In the genomic region with DNA sequence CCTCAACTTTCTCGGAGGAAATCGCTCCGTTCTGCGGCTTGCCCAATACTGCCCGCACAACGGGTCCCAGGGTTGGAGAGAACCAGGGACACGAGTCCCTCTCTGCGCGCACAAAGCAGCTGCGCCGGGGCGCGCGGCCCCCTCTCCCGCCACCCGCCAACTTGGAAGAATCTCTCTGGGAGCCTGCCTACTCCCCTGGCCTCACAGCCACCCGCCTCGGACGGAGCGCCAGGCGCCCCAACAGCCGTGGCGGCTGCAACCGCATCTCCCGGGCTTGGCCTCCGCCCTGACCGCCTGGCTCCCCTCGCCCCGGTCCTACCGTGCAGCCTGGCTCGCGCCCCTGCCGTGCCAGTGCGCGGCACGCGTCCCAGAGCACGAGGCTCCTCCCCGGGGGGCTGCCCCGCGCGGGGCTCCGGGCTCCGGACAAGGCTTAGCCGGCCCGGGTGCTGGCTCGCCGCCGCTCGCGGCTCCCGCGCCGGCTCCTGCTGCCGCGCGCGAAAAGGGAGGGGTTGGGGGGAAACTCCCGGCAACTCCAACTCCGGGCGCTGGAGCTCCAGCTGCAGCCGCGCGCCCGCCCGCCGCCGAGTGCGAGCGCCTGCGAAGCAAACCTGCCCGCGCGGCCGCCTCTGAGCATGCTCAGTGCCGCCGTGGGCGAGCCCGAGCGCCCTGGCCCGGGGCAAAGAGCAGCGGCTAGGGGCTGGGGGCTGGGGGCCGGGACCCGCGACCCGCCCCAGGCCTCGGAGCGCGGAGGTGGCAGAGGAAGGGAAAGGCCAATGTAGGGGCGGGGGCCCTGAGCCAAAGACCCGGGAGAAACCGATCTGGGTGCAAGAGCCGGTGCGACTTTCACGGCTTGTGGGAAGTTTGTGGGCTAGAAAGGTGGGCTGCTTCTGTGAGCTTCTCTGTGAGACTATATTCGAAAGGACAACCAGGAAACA, we compare ENCODE assay signal across 1 cellular context.
TF ChIP-seq lines count a peak whose summit lies in the region.

STXBP6 (minus strand) TSS at position 589 of the 935 bp plus-strand sequence. CDS start 75,329 bp downstream, outside the sequence.

TF ChIP-seq in HepG2, 621 proteins besides CTCF, POLR2A, EP300 and RAD21 (continued from another document and continues in another):
- TF ChIP-seq PLRG1 (conservative IDR thresholded peaks at IDR 0.05) = no peak
- TF ChIP-seq ZNF589 (CRISPR knock-in tag; conservative IDR thresholded peaks at IDR 0.05) = no peak
- TF ChIP-seq TBL1XR1 (IDR thresholded peaks at IDR 0.05; ENCODE audit: borderline replicate concordance, low read length, partially characterized antibody) = peak; percentile 38
- TF ChIP-seq, protein P1, sequence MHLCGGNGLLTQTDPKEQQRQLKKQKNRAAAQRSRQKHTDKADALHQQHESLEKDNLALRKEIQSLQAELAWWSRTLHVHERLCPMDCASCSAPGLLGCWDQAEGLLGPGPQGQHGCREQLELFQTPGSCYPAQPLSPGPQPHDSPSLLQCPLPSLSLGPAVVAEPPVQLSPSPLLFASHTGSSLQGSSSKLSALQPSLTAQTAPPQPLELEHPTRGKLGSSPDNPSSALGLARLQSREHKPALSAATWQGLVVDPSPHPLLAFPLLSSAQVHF (CRISPR knock-in tag; IDR thresholded peaks at IDR 0.05) = 0 out of 2 replicates have a peak, but pooled peaks have one; percentile 54
- no peak for TF ChIP-seq SMAD9 (CRISPR knock-in tag; IDR thresholded peaks at IDR 0.05)
- TF ChIP-seq TCF7 (IDR thresholded peaks at IDR 0.05; ENCODE audit: low read depth) = no peak
- TF ChIP-seq, protein P2, sequence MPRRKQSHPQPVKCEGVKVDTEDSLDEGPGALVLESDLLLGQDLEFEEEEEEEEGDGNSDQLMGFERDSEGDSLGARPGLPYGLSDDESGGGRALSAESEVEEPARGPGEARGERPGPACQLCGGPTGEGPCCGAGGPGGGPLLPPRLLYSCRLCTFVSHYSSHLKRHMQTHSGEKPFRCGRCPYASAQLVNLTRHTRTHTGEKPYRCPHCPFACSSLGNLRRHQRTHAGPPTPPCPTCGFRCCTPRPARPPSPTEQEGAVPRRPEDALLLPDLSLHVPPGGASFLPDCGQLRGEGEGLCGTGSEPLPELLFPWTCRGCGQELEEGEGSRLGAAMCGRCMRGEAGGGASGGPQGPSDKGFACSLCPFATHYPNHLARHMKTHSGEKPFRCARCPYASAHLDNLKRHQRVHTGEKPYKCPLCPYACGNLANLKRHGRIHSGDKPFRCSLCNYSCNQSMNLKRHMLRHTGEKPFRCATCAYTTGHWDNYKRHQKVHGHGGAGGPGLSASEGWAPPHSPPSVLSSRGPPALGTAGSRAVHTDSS (CRISPR knock-in tag; conservative IDR thresholded peaks at IDR 0.05) = peak; percentile 97; the same call in 1 of the 2 replicates
- no peak for TF ChIP-seq MTERF4 (CRISPR knock-in tag; IDR thresholded peaks at IDR 0.05)
- TF ChIP-seq ZBED4 (CRISPR knock-in tag; IDR thresholded peaks at IDR 0.05; ENCODE audit: borderline replicate concordance) = no peak
- TF ChIP-seq ZNF777 (CRISPR knock-in tag; IDR thresholded peaks at IDR 0.05) = peak; percentile 79
- TF ChIP-seq SNAPC4 (CRISPR knock-in tag; IDR thresholded peaks at IDR 0.05) = no peak; the same call in 1 of the 2 replicates
- TF ChIP-seq FOXM1 (CRISPR knock-in tag; IDR thresholded peaks at IDR 0.05) = no peak
- no peak for TF ChIP-seq ZNF75D (CRISPR knock-in tag; IDR thresholded peaks at IDR 0.05; ENCODE audit: borderline replicate concordance)
- TF ChIP-seq ZNF614 (CRISPR knock-in tag; IDR thresholded peaks at IDR 0.05; ENCODE audit: borderline replicate concordance) = peak; percentile 62; the same call in 1 of the 2 replicates
- no peak for TF ChIP-seq CREM (IDR thresholded peaks at IDR 0.05)
- no peak for TF ChIP-seq CREM (CRISPR knock-in tag; IDR thresholded peaks at IDR 0.05)
- peak; percentile 79 for TF ChIP-seq JARID2 (CRISPR knock-in tag; IDR thresholded peaks at IDR 0.05; ENCODE audit: insufficient replicate concordance)
- TF ChIP-seq TCF7L2 (IDR thresholded peaks at IDR 0.05; ENCODE audit: low read depth, low read length) = no peak
- peak; percentile 90 for TF ChIP-seq TFDP2 (CRISPR knock-in tag; IDR thresholded peaks at IDR 0.05)
- TF ChIP-seq ZZZ3 (CRISPR knock-in tag; IDR thresholded peaks at IDR 0.05; ENCODE audit: borderline replicate concordance) = peak; percentile 60; the same call in 1 of the 2 replicates
- TF ChIP-seq, protein P3, sequence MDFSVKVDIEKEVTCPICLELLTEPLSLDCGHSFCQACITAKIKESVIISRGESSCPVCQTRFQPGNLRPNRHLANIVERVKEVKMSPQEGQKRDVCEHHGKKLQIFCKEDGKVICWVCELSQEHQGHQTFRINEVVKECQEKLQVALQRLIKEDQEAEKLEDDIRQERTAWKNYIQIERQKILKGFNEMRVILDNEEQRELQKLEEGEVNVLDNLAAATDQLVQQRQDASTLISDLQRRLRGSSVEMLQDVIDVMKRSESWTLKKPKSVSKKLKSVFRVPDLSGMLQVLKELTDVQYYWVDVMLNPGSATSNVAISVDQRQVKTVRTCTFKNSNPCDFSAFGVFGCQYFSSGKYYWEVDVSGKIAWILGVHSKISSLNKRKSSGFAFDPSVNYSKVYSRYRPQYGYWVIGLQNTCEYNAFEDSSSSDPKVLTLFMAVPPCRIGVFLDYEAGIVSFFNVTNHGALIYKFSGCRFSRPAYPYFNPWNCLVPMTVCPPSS (IDR thresholded peaks at IDR 0.05) = no peak
- TF ChIP-seq ZSCAN22 (CRISPR knock-in tag; IDR thresholded peaks at IDR 0.05) = peak; percentile 75; the same call in 1 of the 2 replicates
- peak; percentile 83; the same call in 1 of the 2 replicates for TF ChIP-seq PRDM15 (CRISPR knock-in tag; IDR thresholded peaks at IDR 0.05)
- TF ChIP-seq ZNF281 (CRISPR knock-in tag; IDR thresholded peaks at IDR 0.05; ENCODE audit: borderline replicate concordance) = peak; percentile 34; the same call in 1 of the 2 replicates
